ENCODE assay signal across 10 cellular contexts in genomic region chr9:27535701-27536118, GRCh38. TPM values are rescaled to one million over a fixed set of nuclear protein-coding genes. Genes with fewer than 3 reads are reported as not detected.
DNase-seq lines count a peak whose midpoint lies in the region; ATAC-seq and TF ChIP-seq lines count a peak whose summit lies in the region.
"Had no signal": no experiment of that assay in that cellular context is flagged by ENCODE, and none has a peak within 500 bp of the region (broad histone marks: within the 10 kb centered on the region; RNA-seq: fewer than 3 reads in every experiment).

No MANE protein-coding gene starts in this region.

- H3K9me3 ChIP-seq in OCI-LY1 (ENCODE audit: low read length) = no peaks in the 10 kb centered on the region
- no peaks in the 10 kb centered on the region for H3K9me3 ChIP-seq in gastroesophageal sphincter
- H3K9me3 ChIP-seq: colonic mucosa had no signal

- DNase-seq in GM12865 (ENCODE audit: low read depth) (peak; percentile 63), islet precursor cell (peak; percentile 74), NCI-H774 (lab: John Stamatoyannopoulos, UW) (no peak)
- DNase-seq: colonic mucosa; naive thymus-derived CD8-positive, alpha-beta T cell had no signal

- H3K79me2 ChIP-seq in OCI-LY1 (ENCODE audit: insufficient read depth, low read length) = no peaks in the 10 kb centered on the region

- 61 to 94% methylated on average over 2 of the region's 3 CpGs for WGBS in gastroesophageal sphincter (ENCODE audit: low coverage in 1 of 2), 2 donors

- H3K27ac ChIP-seq in OCI-LY1 (ENCODE audit: low read depth, low read length, poor library complexity, severe bottlenecking) (no peak overlapping the region), gastroesophageal sphincter (peak overlapping the region in 2 of 4 donors; percentile 12 to 28)
- H3K27ac ChIP-seq: colonic mucosa had no signal

- H4K20me1 ChIP-seq in OCI-LY1 (ENCODE audit: insufficient read depth, low read length) = no peaks in the 10 kb centered on the region

- no peaks in the 10 kb centered on the region for H3K9me2 ChIP-seq in OCI-LY1 (ENCODE audit: low read depth, low read length)

- no peak overlapping the region for H2AFZ ChIP-seq in OCI-LY1 (ENCODE audit: low read length)

- H3K9ac ChIP-seq in OCI-LY1 (ENCODE audit: low read length) = no peak overlapping the region

- no peaks in the 10 kb centered on the region for H3K27me3 ChIP-seq in OCI-LY1 (ENCODE audit: insufficient read depth, low read length)
- H3K27me3 ChIP-seq in gastroesophageal sphincter = no peaks in the 10 kb centered on the region
- H3K27me3 ChIP-seq: colonic mucosa had no signal

- H3F3A ChIP-seq in OCI-LY1 (ENCODE audit: insufficient read depth, low read length) = no peaks in the 10 kb centered on the region

- TF ChIP-seq CTCF in GM12865 (IDR thresholded peaks at IDR 0.05; ENCODE audit: insufficient read depth, low read depth, low read length, missing control alignments) = peak; percentile 52
- peak; percentile 43; the same call in 1 of the 2 replicates for TF ChIP-seq CTCF in OCI-LY1 (IDR thresholded peaks at IDR 0.05; ENCODE audit: low read length)
- no peak for TF ChIP-seq CTCF in gastroesophageal sphincter (IDR thresholded peaks at IDR 0.05)

- H3K4me2 ChIP-seq in OCI-LY1 (ENCODE audit: low read length) = no peak overlapping the region

- ATAC-seq in GM21723 (IDR thresholded peaks at IDR 0.05; ENCODE audit: unreplicated experiment) (peak; percentile 84), HG03432 (IDR thresholded peaks at IDR 0.05; ENCODE audit: unreplicated experiment) (no peak), GM21825 (IDR thresholded peaks at IDR 0.05; ENCODE audit: unreplicated experiment) (no peak), gastroesophageal sphincter (no peak)
- ATAC-seq: naive thymus-derived CD8-positive, alpha-beta T cell had no signal

- H3K4me3 ChIP-seq in GM12865 (ENCODE audit: low read depth, low read length) (no peak overlapping the region), OCI-LY1 (ENCODE audit: low read depth, low read length, poor library complexity, severe bottlenecking) (no peak overlapping the region), gastroesophageal sphincter (no peak overlapping the region)
- H3K4me3 ChIP-seq: colonic mucosa had no signal

- H3K36me3 ChIP-seq in OCI-LY1 (ENCODE audit: insufficient read depth, low read length) (no peaks in the 10 kb centered on the region), gastroesophageal sphincter (no peaks in the 10 kb centered on the region)
- H3K36me3 ChIP-seq: colonic mucosa had no signal

- TF ChIP-seq EP300 in gastroesophageal sphincter (IDR thresholded peaks at IDR 0.05) = no peak

- TF ChIP-seq POLR2A in gastroesophageal sphincter (IDR thresholded peaks at IDR 0.05) = no peak

- H3K4me1 ChIP-seq in OCI-LY1 (ENCODE audit: insufficient read depth, low read length, severe bottlenecking) (no peaks in the 10 kb centered on the region), gastroesophageal sphincter (peaks cover 13 to 87% (median 15%) of the 10 kb centered on the region in 3 donors)

RNA-seq across cellular contexts. Expression of gene MOB3B, which starts 6.1 kb away (rescaled TPM):
- total RNA-seq in gastroesophageal sphincter = 10 to 100 TPM; 10.2 to 12.4 (median 11.6) TPM

RNA-seq across cellular contexts. Expression of gene IFNK, which starts 11.6 kb away (rescaled TPM):
- not detected for total RNA-seq in gastroesophageal sphincter
- total RNA-seq: colonic mucosa; naive thymus-derived CD8-positive, alpha-beta T cell had no signal

RNA-seq across cellular contexts. Expression of gene C9orf72, which starts 37.6 kb away (rescaled TPM):
- 10 to 100 TPM in 3 of 4 donors, 1 to 10 TPM in 1; 8.9 to 28.3 (median 16.0) TPM for total RNA-seq in gastroesophageal sphincter

Comparison
In these comparisons a context has a peak if more than half of its experiments do, and no peak if none do; other contexts are left out.
1. CTCF ChIP-seq: peak in GM12865 (single experiment) and OCI-LY1 (single experiment); none in gastroesophageal sphincter (0 of 4).